ENCODE assay signal across 24 cellular contexts in the genomic region with DNA sequence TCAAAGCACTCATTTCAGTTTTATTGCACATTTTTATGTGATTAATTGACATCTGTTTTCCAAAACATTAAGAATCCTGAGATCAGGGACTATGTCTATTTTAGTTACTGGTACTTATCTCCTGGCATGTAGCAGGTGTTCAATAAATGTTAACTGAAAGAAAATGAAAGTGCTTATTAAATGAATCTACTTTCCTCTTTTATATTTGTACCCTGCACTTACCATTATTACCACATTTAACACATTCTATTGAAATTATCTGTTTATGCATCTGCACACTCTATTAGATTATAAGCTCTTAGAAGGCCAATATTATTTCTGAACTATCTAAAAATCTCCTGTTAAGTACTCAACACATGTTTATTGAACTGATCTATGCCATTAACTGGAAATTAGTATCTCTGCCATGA.
"Had no signal": no experiment of that assay in that cellular context is flagged by ENCODE, and none has a peak within 500 bp of the region (broad histone marks: within the 10 kb centered on the region; RNA-seq: fewer than 3 reads in every experiment).

No MANE protein-coding gene starts in this region.

- H3K4me1 ChIP-seq: colonic mucosa, esophagus squamous epithelium, gastrocnemius medialis, left lung, lower lobe of right lung had no signal

- H3K27me3 Mint-ChIP-seq: dendritic cell treated with granulocyte-macrophage colony-stimulating factor and Interleukin-4, amounts not matched to agents 40 ng/mL and 50 ng/mL, for 4 days had no signal

- H3K36me3 Mint-ChIP-seq: mesothelial cell of epicardium had no signal

- DNase-seq: colonic mucosa; cortex of kidney; effector CD8-positive, alpha-beta T cell; effector memory CD8-positive, alpha-beta T cell; endodermal cell; erythroblast; esophagus squamous epithelium; foreskin fibroblast; foreskin melanocyte; gastrocnemius medialis; glutamatergic neuron; head of caudate nucleus; heart right ventricle; hippocampal formation; left cardiac atrium; left lung; left ventricle myocardium superior; lower lobe of right lung; mesenchymal stem cell; naive thymus-derived CD4-positive, alpha-beta T cell had no signal

- H3K4me3 Mint-ChIP-seq: dendritic cell treated with granulocyte-macrophage colony-stimulating factor and Interleukin-4, amounts not matched to agents 40 ng/mL and 50 ng/mL, for 4 days; effector memory CD8-positive, alpha-beta T cell; endodermal cell; mesothelial cell of epicardium; naive thymus-derived CD4-positive, alpha-beta T cell had no signal

- H3K9me3 Mint-ChIP-seq: endodermal cell had no signal

- H3K27ac ChIP-seq: colonic mucosa, epithelial cell of prostate, esophagus squamous epithelium, gastrocnemius medialis, heart right ventricle, left lung, lower lobe of right lung had no signal

- H3K4me3 ChIP-seq: colonic mucosa, esophagus squamous epithelium, gastrocnemius medialis, heart right ventricle, left lung, lower lobe of right lung had no signal

- H3K9me3 ChIP-seq: colonic mucosa, esophagus squamous epithelium, gastrocnemius medialis, lower lobe of right lung had no signal

- H3K36me3 ChIP-seq: colonic mucosa, esophagus squamous epithelium, gastrocnemius medialis, heart right ventricle, left lung, lower lobe of right lung had no signal

- H3K27ac Mint-ChIP-seq: dendritic cell treated with granulocyte-macrophage colony-stimulating factor and Interleukin-4, amounts not matched to agents 40 ng/mL and 50 ng/mL, for 4 days; effector memory CD8-positive, alpha-beta T cell; endodermal cell; mesothelial cell of epicardium; naive thymus-derived CD4-positive, alpha-beta T cell had no signal

- ATAC-seq: effector memory CD8-positive, alpha-beta T cell; esophagus mucosa; gastrocnemius medialis; left lung; lower lobe of right lung; naive thymus-derived CD4-positive, alpha-beta T cell had no signal

- H3K4me1 Mint-ChIP-seq: naive thymus-derived CD4-positive, alpha-beta T cell had no signal

- H3K27me3 ChIP-seq: colonic mucosa, esophagus squamous epithelium, gastrocnemius medialis, heart right ventricle, left lung had no signal
